Comparison of ENCODE assay signal across 8 cellular contexts in the genomic region with DNA sequence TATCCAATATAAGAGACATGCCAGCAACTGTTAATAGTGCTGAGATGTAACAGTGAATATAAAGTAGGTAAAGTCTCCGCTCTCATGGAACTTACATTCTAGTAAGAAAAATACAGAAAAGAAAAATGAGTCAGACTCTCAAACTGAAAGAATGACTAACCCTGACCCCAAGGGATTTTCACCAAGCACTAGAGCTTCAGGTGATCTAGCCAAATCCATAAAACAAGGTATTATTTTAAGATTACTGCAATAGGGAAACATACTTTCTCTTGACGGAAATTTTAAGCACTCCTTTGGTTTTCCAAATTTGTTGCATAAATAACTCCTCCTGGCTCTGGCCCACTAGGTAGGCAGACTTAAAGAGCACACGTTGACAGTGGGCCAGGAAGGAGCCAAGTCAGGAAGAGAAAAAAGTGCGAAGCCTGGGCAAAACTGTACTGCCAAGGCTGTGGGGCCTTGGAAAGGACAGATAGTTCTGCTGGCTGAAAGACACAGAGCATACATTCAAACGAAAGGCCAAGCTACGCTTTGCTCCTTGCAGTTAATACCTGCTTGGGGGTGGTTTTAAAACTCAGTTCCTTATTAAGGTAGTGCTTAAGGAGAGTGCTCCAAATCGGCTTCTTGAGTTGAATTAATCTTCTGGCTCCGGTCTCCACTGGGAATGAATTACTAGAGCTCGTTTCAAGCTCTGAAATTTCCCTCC. TPM values are rescaled to one million over a fixed set of nuclear protein-coding genes. Genes with fewer than 3 reads are reported as not detected.
DNase-seq lines count a peak whose midpoint lies in the region; ATAC-seq and TF ChIP-seq lines count a peak whose summit lies in the region.

No MANE protein-coding gene starts in this region.

- ATAC-seq in GM23338 (no peak), GM19023 (IDR thresholded peaks at IDR 0.05; ENCODE audit: unreplicated experiment) (no peak)
- ATAC-seq in naive thymus-derived CD8-positive, alpha-beta T cell: no peak

- H3K27me3 Mint-ChIP-seq in GM23338 (ENCODE audit: insufficient read depth, low read depth, poor library complexity): peaks cover 6% of the 10 kb centered on the region
- no peaks in the 10 kb centered on the region for H3K27me3 Mint-ChIP-seq in naive thymus-derived CD8-positive, alpha-beta T cell

- H3K4me2 ChIP-seq in GM23338: peak overlapping the region; percentile 98

- H3K36me3 ChIP-seq in GM23338 (ENCODE audit: insufficient read depth) (no peaks in the 10 kb centered on the region), colonic mucosa (no peaks in the 10 kb centered on the region)

- no peaks in the 10 kb centered on the region for H3F3A ChIP-seq in GM23338 (replicated peaks; ENCODE audit: low read depth)

- peaks cover 23% of the 10 kb centered on the region for H3K36me3 Mint-ChIP-seq in GM23338 (ENCODE audit: low read depth)
- H3K36me3 Mint-ChIP-seq in naive thymus-derived CD8-positive, alpha-beta T cell: peaks cover 0 to 5% (median 0%) of the 10 kb centered on the region in 3 donors

- H3K9me3 Mint-ChIP-seq in GM23338: no peaks in the 10 kb centered on the region
- no peaks in the 10 kb centered on the region for H3K9me3 Mint-ChIP-seq in naive thymus-derived CD8-positive, alpha-beta T cell

- H3K27ac Mint-ChIP-seq in GM23338: peak overlapping the region; percentile 84
- peak overlapping the region in 9 of 10 donors; percentile 70 to 96 (median 80) for H3K27ac Mint-ChIP-seq in naive thymus-derived CD8-positive, alpha-beta T cell

- H3K27me3 ChIP-seq in GM23338 (ENCODE audit: insufficient read depth): no peaks in the 10 kb centered on the region
- H3K27me3 ChIP-seq in colonic mucosa: no peaks in the 10 kb centered on the region

- POLR2A ChIA-PET in naive thymus-derived CD8-positive, alpha-beta T cell (lab: Charles Lee): no interaction called here

- H3K79me2 ChIP-seq in GM23338 (replicated peaks; ENCODE audit: insufficient read depth): peaks cover 62% of the 10 kb centered on the region

- peak overlapping the region; percentile 83 for H3K4me3 ChIP-seq in GM12875 (ENCODE audit: low read depth, low read length)
- H3K4me3 ChIP-seq in GM23338: peak overlapping the region; percentile 92
- peak overlapping the region; percentile 74 for H3K4me3 ChIP-seq in colonic mucosa

- H3K27ac ChIP-seq in GM23338 (ENCODE audit: low read depth) (no peak overlapping the region), colonic mucosa (peak overlapping the region; percentile 68)

- intact Hi-C loops in colonic mucosa (cut with DNase I): no loop called here

- no peaks in the 10 kb centered on the region for H3K9me2 ChIP-seq in GM23338 (ENCODE audit: insufficient read depth)

- no peak for TF ChIP-seq CTCF in GM12875 (IDR thresholded peaks at IDR 0.05; ENCODE audit: borderline replicate concordance, insufficient read depth, low read depth, low read length)
- TF ChIP-seq CTCF in GM23338 (conservative IDR thresholded peaks at IDR 0.05; ENCODE audit: low read depth in 2 of 2): no peak
- no peak for TF ChIP-seq CTCF in colonic mucosa (IDR thresholded peaks at IDR 0.05)

- H3K9ac ChIP-seq in colonic mucosa (ENCODE audit: low read depth in 2 of 2, low read length in 2 of 2): peak overlapping the region; percentile 86 to 90

- peaks cover 18% of the 10 kb centered on the region for H3K4me1 Mint-ChIP-seq in GM23338
- H3K4me1 Mint-ChIP-seq in naive thymus-derived CD8-positive, alpha-beta T cell: peaks cover 21 to 50% (median 47%) of the 10 kb centered on the region in 4 donors

- no peaks in the 10 kb centered on the region for H3K9me3 ChIP-seq in colonic mucosa

- peak overlapping the region; percentile 100 for H3K4me3 Mint-ChIP-seq in GM23338
- H3K4me3 Mint-ChIP-seq in naive thymus-derived CD8-positive, alpha-beta T cell: peak overlapping the region; percentile 86 to 99 (median 92)

- peak; percentile 11 for DNase-seq in GM23338 (ENCODE audit: low spot score)
- peak; percentile 27 for DNase-seq in NAMALWA (ENCODE audit: low spot score)
- DNase-seq in colonic mucosa: no peak
- DNase-seq in naive thymus-derived CD8-positive, alpha-beta T cell: no peak
- no peak for DNase-seq in NCI-H446 (lab: John Stamatoyannopoulos, UW)
- DNase-seq in GOT3 (lab: John Stamatoyannopoulos, UW): no peak

- H3K4me1 ChIP-seq in GM23338 (ENCODE audit: insufficient read depth) (peaks cover 13% of the 10 kb centered on the region; the same call in 1 of the 2 replicates), colonic mucosa (peaks cover 6% of the 10 kb centered on the region)

- H2AFZ ChIP-seq in GM23338: peak overlapping the region; percentile 90; the same call in 1 of the 2 replicates

- H4K20me1 ChIP-seq in GM23338 (replicated peaks; ENCODE audit: insufficient read depth): peaks cover 18% of the 10 kb centered on the region

TF ChIP-seq in GM23338, 12 proteins besides CTCF, POLR2A, EP300 and RAD21:
- TF ChIP-seq NANOG (IDR thresholded peaks at IDR 0.05; ENCODE audit: borderline replicate concordance) (no peak), ZNF114 (CRISPR knock-in tag; IDR thresholded peaks at IDR 0.05) (no peak), ZNF331 (CRISPR knock-in tag; IDR thresholded peaks at IDR 0.05; ENCODE audit: low read depth) (no peak), STAT1 (IDR thresholded peaks at IDR 0.05; ENCODE audit: unreplicated experiment) (no peak), EZH2phosphoT487 (IDR thresholded peaks at IDR 0.05; ENCODE audit: unreplicated experiment) (no peak), POLR2AphosphoS5 (IDR thresholded peaks at IDR 0.05; ENCODE audit: low read depth) (no peak), CREB1 (CRISPR knock-in tag; IDR thresholded peaks at IDR 0.05; ENCODE audit: low read depth) (no peak)
- TF ChIP-seq, protein P1, sequence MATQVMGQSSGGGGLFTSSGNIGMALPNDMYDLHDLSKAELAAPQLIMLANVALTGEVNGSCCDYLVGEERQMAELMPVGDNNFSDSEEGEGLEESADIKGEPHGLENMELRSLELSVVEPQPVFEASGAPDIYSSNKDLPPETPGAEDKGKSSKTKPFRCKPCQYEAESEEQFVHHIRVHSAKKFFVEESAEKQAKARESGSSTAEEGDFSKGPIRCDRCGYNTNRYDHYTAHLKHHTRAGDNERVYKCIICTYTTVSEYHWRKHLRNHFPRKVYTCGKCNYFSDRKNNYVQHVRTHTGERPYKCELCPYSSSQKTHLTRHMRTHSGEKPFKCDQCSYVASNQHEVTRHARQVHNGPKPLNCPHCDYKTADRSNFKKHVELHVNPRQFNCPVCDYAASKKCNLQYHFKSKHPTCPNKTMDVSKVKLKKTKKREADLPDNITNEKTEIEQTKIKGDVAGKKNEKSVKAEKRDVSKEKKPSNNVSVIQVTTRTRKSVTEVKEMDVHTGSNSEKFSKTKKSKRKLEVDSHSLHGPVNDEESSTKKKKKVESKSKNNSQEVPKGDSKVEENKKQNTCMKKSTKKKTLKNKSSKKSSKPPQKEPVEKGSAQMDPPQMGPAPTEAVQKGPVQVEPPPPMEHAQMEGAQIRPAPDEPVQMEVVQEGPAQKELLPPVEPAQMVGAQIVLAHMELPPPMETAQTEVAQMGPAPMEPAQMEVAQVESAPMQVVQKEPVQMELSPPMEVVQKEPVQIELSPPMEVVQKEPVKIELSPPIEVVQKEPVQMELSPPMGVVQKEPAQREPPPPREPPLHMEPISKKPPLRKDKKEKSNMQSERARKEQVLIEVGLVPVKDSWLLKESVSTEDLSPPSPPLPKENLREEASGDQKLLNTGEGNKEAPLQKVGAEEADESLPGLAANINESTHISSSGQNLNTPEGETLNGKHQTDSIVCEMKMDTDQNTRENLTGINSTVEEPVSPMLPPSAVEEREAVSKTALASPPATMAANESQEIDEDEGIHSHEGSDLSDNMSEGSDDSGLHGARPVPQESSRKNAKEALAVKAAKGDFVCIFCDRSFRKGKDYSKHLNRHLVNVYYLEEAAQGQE (IDR thresholded peaks at IDR 0.05; ENCODE audit: unreplicated experiment): no peak

RNA-seq across cellular contexts. Expression of a gene that starts 1.4 kb away (rescaled TPM):
- 177 and 205 TPM in 2 replicates for total RNA-seq in GM23338 (2014; rRNA removed; shearing (Covaris generic))
- polyA plus RNA-seq in GM23338 (2016; fragmentation: Nextera tagmentation; extraction: Ambion mirVana): 130 and 133 TPM in 2 replicates
- 100 to 1,000 TPM; 117 to 184 TPM for total RNA-seq in colonic mucosa
- total RNA-seq in naive thymus-derived CD8-positive, alpha-beta T cell: 10 to 100 TPM; 38.6 to 40.5 TPM
- polyA plus RNA-seq in naive thymus-derived CD8-positive, alpha-beta T cell: 10 to 100 TPM; 68.0 to 76.8 (median 76.6) TPM

RNA-seq across cellular contexts. Expression of a gene that starts 48.1 kb away (rescaled TPM):
- 22.9 and 27.8 TPM in 2 replicates for total RNA-seq in GM23338 (2014; rRNA removed; shearing (Covaris generic))
- polyA plus RNA-seq in GM23338 (2016; fragmentation: Nextera tagmentation; extraction: Ambion mirVana): 13.6 and 13.9 TPM in 2 replicates
- total RNA-seq in colonic mucosa: 10 to 100 TPM; 10.8 to 15.5 TPM
- total RNA-seq in naive thymus-derived CD8-positive, alpha-beta T cell: 10 to 100 TPM; 13.8 to 16.2 TPM
- 1 to 10 TPM; 3.7 to 8.7 (median 4.2) TPM for polyA plus RNA-seq in naive thymus-derived CD8-positive, alpha-beta T cell

Comparison
In these comparisons a context has a peak if more than half of its experiments do, and no peak if none do; other contexts are left out.
1. DNase-seq: peak in GM23338 (single experiment) and NAMALWA (single experiment); none in colonic mucosa (single experiment), naive thymus-derived CD8-positive, alpha-beta T cell (0 of 10), NCI-H446 (0 of 2) and GOT3 (single experiment).
2. Peak in every context shown above with its lines, with median percentiles within 50 percentile points of each other: H3K4me3 ChIP-seq.